In genomic region chr3:187986514-187986934, GRCh38 we compare ENCODE assay signal across 9 cellular contexts.
A peak's percentile ranks its signal among the peaks of the same experiment; 100 is the strongest.
DNase-seq lines count a peak whose midpoint lies in the region; ATAC-seq and TF ChIP-seq lines count a peak whose summit lies in the region.
"Had no signal": no experiment of that assay in that cellular context is flagged by ENCODE, and none has a peak within 500 bp of the region (broad histone marks: within the 10 kb centered on the region; RNA-seq: fewer than 3 reads in every experiment).

No MANE protein-coding gene starts in this region.

- no peaks in the 10 kb centered on the region for H3K79me1 ChIP-seq in H9 (ENCODE audit: insufficient read depth, low read depth, low read length, poor library complexity, severe bottlenecking)

- no peak overlapping the region for H3T11ph ChIP-seq in H9 (ENCODE audit: low read length)

- H3K23me2 ChIP-seq in H9 (ENCODE audit: insufficient read length, low read depth, low read length, poor library complexity, severe bottlenecking), result no peaks in the 10 kb centered on the region

- H2BK5ac ChIP-seq in H9 (ENCODE audit: insufficient read length, low read length), result no peak overlapping the region

- H2BK12ac ChIP-seq in H9 (ENCODE audit: insufficient read length, low read depth, low read length), result no peak overlapping the region

- H4K20me1 ChIP-seq in H9 (ENCODE audit: control insufficient read depth, insufficient read depth, insufficient read length), result no peaks in the 10 kb centered on the region

- H3K14ac ChIP-seq in H9 (ENCODE audit: insufficient read depth, low read length), result no peak overlapping the region

- H4K5ac ChIP-seq in H9 (ENCODE audit: insufficient read length, low read depth, low read length), result no peak overlapping the region

- no peaks in the 10 kb centered on the region for H3K27me3 ChIP-seq in H9 (ENCODE audit: insufficient read depth, low read length)

- H3K27ac Mint-ChIP-seq in H9, result no peak overlapping the region
- H3K27ac Mint-ChIP-seq: IgD-negative memory B cell had no signal

- no peak overlapping the region for H3K18ac ChIP-seq in H9 (ENCODE audit: insufficient read length, low read depth, low read length)

- no peak overlapping the region for H2AFZ ChIP-seq in H9 (ENCODE audit: low read length)

- no peak overlapping the region for H3K4me2 ChIP-seq in H9 (ENCODE audit: insufficient read depth, insufficient read length, low read length)

- peaks cover 0 to 2% (median 0%) of the 10 kb centered on the region in 3 experiments; a peak in 1 of 7 replicates for H3K36me3 Mint-ChIP-seq in H9 (ENCODE audit: insufficient read depth in 1 of 3, low read depth in 3 of 3)

- H2BK15ac ChIP-seq in H9 (ENCODE audit: low read depth, low read length), result no peak overlapping the region; the same call in 1 of the 2 replicates

- H4K8ac ChIP-seq in H9 (replicated peaks; ENCODE audit: insufficient read length, low read depth, low read length), result peak overlapping the region; percentile 51

- peaks cover 20 to 24% of the 10 kb centered on the region in 2 experiments for H3K4me1 Mint-ChIP-seq in H9

- no peak for TF ChIP-seq CTCF in H9 (conservative IDR thresholded peaks at IDR 0.05)

- WGBS in H9 (ENCODE audit: extremely low coverage, insufficient read length, low lambda C conversion rate), result no CpG with 5 or more reads among the region's 5 CpGs

- no peaks in the 10 kb centered on the region for H3K9me3 ChIP-seq in H9 (ENCODE audit: control insufficient read depth, low read depth, low read length)

- H3K79me2 ChIP-seq in H9 (ENCODE audit: insufficient read depth, low read length), result no peaks in the 10 kb centered on the region

- no peak overlapping the region for H3K56ac ChIP-seq in H9 (ENCODE audit: insufficient read length, low read depth, low read length)

- H2BK20ac ChIP-seq in H9 (ENCODE audit: low read depth, low read length, poor library complexity, severe bottlenecking), result no peak overlapping the region

- no peak overlapping the region for H4K91ac ChIP-seq in H9 (ENCODE audit: insufficient read length, low read depth, low read length)

- ATAC-seq in HG02763 (IDR thresholded peaks at IDR 0.05; ENCODE audit: unreplicated experiment), result no peak
- no peak for ATAC-seq in HG03354 (IDR thresholded peaks at IDR 0.05; ENCODE audit: poor library complexity, severe bottlenecking, unreplicated experiment)

- H3K4me3 Mint-ChIP-seq in H9, result no peak overlapping the region
- H3K4me3 Mint-ChIP-seq: IgD-negative memory B cell had no signal

- H3K9ac ChIP-seq in H9 (ENCODE audit: extremely low read depth, insufficient read length, low read length), result no peak overlapping the region

- H2AK5ac ChIP-seq in H9 (ENCODE audit: insufficient read length, low read length), result no peak overlapping the region

- no peaks in the 10 kb centered on the region for H3K9me3 Mint-ChIP-seq in H9

- H3K27ac ChIP-seq in H9 (ENCODE audit: insufficient read length, low read depth, low read length), result no peak overlapping the region

- H3K4ac ChIP-seq in H9 (ENCODE audit: low read depth, low read length), result no peak overlapping the region

- H3K23ac ChIP-seq in H9 (ENCODE audit: insufficient read length, low read depth, low read length), result no peak overlapping the region

- no peak overlapping the region for H2BK120ac ChIP-seq in H9 (ENCODE audit: low read depth, low read length, poor library complexity, severe bottlenecking)

- H3K4me1 ChIP-seq in H9 (ENCODE audit: insufficient read depth, low read length), result peaks cover 2% of the 10 kb centered on the region; the same call in 1 of the 2 replicates

- DNase-seq in H9, result no peak
- peak; percentile 26 for DNase-seq in SKM-1 (lab: John Stamatoyannopoulos, UW; ENCODE audit: unreplicated experiment)
- DNase-seq in dermis blood vessel endothelial cell, result peak; percentile 76
- peak; percentile 57 for DNase-seq in stimulated activated CD4-positive, alpha-beta T cell treated with anti-CD3 and anti-CD28 coated beads, Interleukin-2, amount 100 ng/mL, for 4 hours (ENCODE audit: low read depth)
- DNase-seq in mesenteric fat pad (ENCODE audit: low spot score), result no peak
- DNase-seq in OCI-M2 (lab: John Stamatoyannopoulos, UW; ENCODE audit: unreplicated experiment), result no peak

- H3K27me3 Mint-ChIP-seq in H9 (ENCODE audit: low read depth), result no peaks in the 10 kb centered on the region

Comparison
In these comparisons a context has a peak if more than half of its experiments do, and no peak if none do; other contexts are left out.
1. DNase-seq: peak in SKM-1 (single experiment), dermis blood vessel endothelial cell (single experiment) and stimulated activated CD4-positive, alpha-beta T cell treated with anti-CD3 and anti-CD28 coated beads, Interleukin-2, amount 100 ng/mL, for 4 hours (single experiment); none in H9 (single experiment), mesenteric fat pad (single experiment) and OCI-M2 (single experiment).